In genomic region chr16:21613361-21613760, GRCh38 we compare ENCODE assay signal across 15 cellular contexts. TPM values are rescaled to one million over a fixed set of nuclear protein-coding genes. Genes with fewer than 3 reads are reported as not detected.
DNase-seq lines count a peak whose midpoint lies in the region; ATAC-seq and TF ChIP-seq lines count a peak whose summit lies in the region.
"Had no signal": no experiment of that assay in that cellular context is flagged by ENCODE, and none has a peak within 500 bp of the region (broad histone marks: within the 10 kb centered on the region; RNA-seq: fewer than 3 reads in every experiment).

No MANE protein-coding gene starts in this region.

- H3K36me3 Mint-ChIP-seq in CD14-positive monocyte (peaks cover 39 to 46% of the 10 kb centered on the region in 2 donors), type B pancreatic cell (peaks cover 10% of the 10 kb centered on the region)

- DNase-seq in CD14-positive monocyte (ENCODE audit: low spot score): no peak
- peak; percentile 37 for DNase-seq in EL
- DNase-seq in type B pancreatic cell (ENCODE audit: extremely low spot score, unreplicated experiment): peak; percentile 8
- DNase-seq in vagina (ENCODE audit: extremely low spot score in 2 of 2): no peak
- DNase-seq in activated effector memory CD4-positive, alpha-beta T cell treated with Interleukin-2 at 50 U/mL for 16 hours: no peak
- no peak for DNase-seq in heart right ventricle
- DNase-seq: BE2C; Caco-2; CD8-positive, alpha-beta memory T cell; GM23248 had no signal

- intact Hi-C loops in CD14-positive monocyte (cut with micrococcal nuclease) (loop anchor here in 1 of 2 donors (5.0 kb wide), 1 partner anchor 39 kb away; the partner anchor contains the start of gene IGSF6), vagina (cut with DNase I) (no loop called here), heart right ventricle (cut with DNase I) (no loop called here)

- H3K9me3 Mint-ChIP-seq in CD14-positive monocyte (no peaks in the 10 kb centered on the region), type B pancreatic cell (no peaks in the 10 kb centered on the region)
- H3K9me3 Mint-ChIP-seq: CD8-positive, alpha-beta memory T cell; IgD-negative memory B cell had no signal

- H3K36me3 ChIP-seq in neutrophil (peaks cover 3% of the 10 kb centered on the region), vagina (no peaks in the 10 kb centered on the region), heart right ventricle (peaks cover 0 to 24% (median 0%) of the 10 kb centered on the region in 9 donors)
- H3K36me3 ChIP-seq: BE2C had no signal

- ATAC-seq in heart right ventricle: no peak
- ATAC-seq: HCT116 had no signal

- no peak overlapping the region for H3K4me3 ChIP-seq in neutrophil (ENCODE audit: low read depth in 1 of 2, low read length in 1 of 2)
- H3K4me3 ChIP-seq in vagina: no peak overlapping the region
- no peak overlapping the region for H3K4me3 ChIP-seq in heart right ventricle
- H3K4me3 ChIP-seq: GM23248 had no signal

- no peak overlapping the region for H3K4me3 Mint-ChIP-seq in CD14-positive monocyte
- H3K4me3 Mint-ChIP-seq in type B pancreatic cell: no peak overlapping the region
- H3K4me3 Mint-ChIP-seq: CD8-positive, alpha-beta memory T cell; IgD-negative memory B cell had no signal

- TF ChIP-seq POLR2A in vagina (IDR thresholded peaks at IDR 0.05): no peak

- WGBS in heart right ventricle, 2 donors: 97 to 98% methylated on average over 4 of the region's 4 CpGs

- peaks cover 95% of the 10 kb centered on the region for H3K4me1 Mint-ChIP-seq in CD14-positive monocyte
- H3K4me1 Mint-ChIP-seq in type B pancreatic cell (ENCODE audit: unreplicated experiment): peaks cover 36% of the 10 kb centered on the region

- H3K27ac ChIP-seq in neutrophil (peak overlapping the region; percentile 85), vagina (no peak overlapping the region), heart right ventricle (no peak overlapping the region)

- no peak for TF ChIP-seq CTCF in CD14-positive monocyte (IDR thresholded peaks at IDR 0.05)
- no peak for TF ChIP-seq CTCF in neutrophil (IDR thresholded peaks at IDR 0.05)
- no peak for TF ChIP-seq CTCF in type B pancreatic cell (conservative IDR thresholded peaks at IDR 0.05)
- no peak for TF ChIP-seq CTCF in vagina (IDR thresholded peaks at IDR 0.05)
- no peak for TF ChIP-seq CTCF in heart right ventricle (IDR thresholded peaks at IDR 0.05)

- H3K9me3 ChIP-seq in neutrophil (no peaks in the 10 kb centered on the region), vagina (no peaks in the 10 kb centered on the region), heart right ventricle (no peaks in the 10 kb centered on the region)
- H3K9me3 ChIP-seq: BE2C, Caco-2 had no signal

- H3K27me3 ChIP-seq in neutrophil: no peaks in the 10 kb centered on the region
- H3K27me3 ChIP-seq in vagina: no peaks in the 10 kb centered on the region
- H3K27me3 ChIP-seq in heart right ventricle: no peaks in the 10 kb centered on the region
- H3K27me3 ChIP-seq: BE2C had no signal

- H3K4me1 ChIP-seq in neutrophil (ENCODE audit: control insufficient read depth in 1 of 2, insufficient read depth in 1 of 2, low read depth in 1 of 2, low read length in 1 of 2) (peaks cover 78 to 90% of the 10 kb centered on the region in 2 experiments), vagina (peaks cover 23% of the 10 kb centered on the region), heart right ventricle (peaks cover 0 to 70% (median 40%) of the 10 kb centered on the region in 9 donors)
- H3K4me1 ChIP-seq: Caco-2 had no signal

- H3K27me3 Mint-ChIP-seq in CD14-positive monocyte (ENCODE audit: low read depth in 3 of 3) (no peaks in the 10 kb centered on the region), type B pancreatic cell (no peaks in the 10 kb centered on the region)
- H3K27me3 Mint-ChIP-seq: CD8-positive, alpha-beta memory T cell; IgD-negative memory B cell had no signal

- H3K27ac Mint-ChIP-seq in CD14-positive monocyte (peak overlapping the region; percentile 91 to 98 (median 96)), type B pancreatic cell (no peak overlapping the region)
- H3K27ac Mint-ChIP-seq: CD8-positive, alpha-beta memory T cell; IgD-negative memory B cell had no signal

RNA-seq across cellular contexts. Expression of gene METTL9, which starts 14.0 kb away (rescaled TPM):
- polyA plus RNA-seq in CD14-positive monocyte (100 to 1,000 TPM; 373 to 400 TPM), heart right ventricle (10 to 100 TPM; 11.9 to 35.7 TPM)
- total RNA-seq in type B pancreatic cell (ENCODE audit: low replicate concordance) (87.1 and 132 TPM in 2 replicates), vagina (97.7 TPM), heart right ventricle (10 to 100 TPM; 48.3 to 66.0 (median 52.4) TPM)

RNA-seq across cellular contexts. Expression of gene IGSF6, which starts 39.0 kb away (rescaled TPM):
- polyA plus RNA-seq in CD14-positive monocyte (100 to 1,000 TPM; 159 to 276 TPM), heart right ventricle (1 to 10 TPM in 1 of 2 donors, under 1 TPM in 1; 0.55 to 1.7 TPM)
- total RNA-seq in type B pancreatic cell (ENCODE audit: low replicate concordance) (not detected in 2 replicates), vagina (0.74 TPM), heart right ventricle (10 to 100 TPM in 1 of 10 donors, 1 to 10 TPM in 6, under 1 TPM in 3; 0.78 to 14.5 (median 1.8) TPM)
- total RNA-seq: Caco-2, Daoy, GM23248 had no signal
- polyA plus RNA-seq: AG04450 had no signal

RNA-seq across cellular contexts. Expression of gene OTOA, which starts 50.4 kb away (rescaled TPM):
- polyA plus RNA-seq in CD14-positive monocyte (under 1 TPM; 0.21 to 0.23 TPM), heart right ventricle (under 1 TPM in 1 of 2 donors, not detected in 1; 0.07 TPM)
- total RNA-seq in type B pancreatic cell (ENCODE audit: low replicate concordance) (0.17 TPM in 1 of 2 replicates, not detected in the other), vagina (not detected), heart right ventricle (under 1 TPM in 5 of 10 donors, not detected in 5; 0.06 to 0.21 (median 0.07) TPM)
- total RNA-seq: Caco-2, Daoy, GM23248 had no signal
- polyA plus RNA-seq: AG04450; CD8-positive, alpha-beta memory T cell; GM23248; IgD-negative memory B cell had no signal

Comparison
In these comparisons a context has a peak if more than half of its experiments do, and no peak if none do; other contexts are left out.
1. DNase-seq: peak in EL (single experiment) and type B pancreatic cell (single experiment); none in CD14-positive monocyte (single experiment), vagina (0 of 2), activated effector memory CD4-positive, alpha-beta T cell treated with Interleukin-2 at 50 U/mL for 16 hours (single experiment) and heart right ventricle (0 of 2).